In the genomic region with DNA sequence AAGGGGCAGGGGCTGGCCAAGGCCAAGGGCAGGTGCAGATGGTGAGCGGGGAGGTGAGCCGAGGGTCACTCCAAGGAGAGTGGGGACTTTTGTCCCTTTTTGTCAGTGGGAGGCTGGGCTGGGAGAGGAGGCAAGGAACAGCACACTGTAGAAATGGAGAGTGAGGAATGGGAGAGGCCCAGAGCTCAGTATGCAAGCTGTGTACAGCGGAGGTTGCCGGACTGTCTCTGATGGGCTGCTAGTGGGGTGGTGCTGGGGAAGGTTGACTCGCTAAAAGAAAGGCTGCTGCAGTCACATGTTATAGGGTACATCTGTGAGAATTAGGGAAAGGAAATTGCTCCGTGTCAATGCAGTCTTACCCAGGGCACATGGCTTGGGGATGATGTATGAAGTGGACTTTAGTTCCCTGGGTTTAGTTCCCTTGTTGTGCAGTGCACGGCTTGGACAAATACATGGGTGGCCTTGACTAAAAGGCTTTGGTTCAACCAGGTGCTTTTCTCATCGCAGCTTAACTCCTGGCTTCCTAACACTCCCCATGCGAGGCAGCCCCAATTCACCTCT, we compare ENCODE assay signal across 20 cellular contexts.
"Had no signal": no experiment of that assay in that cellular context is flagged by ENCODE, and none has a peak within 500 bp of the region (broad histone marks: within the 10 kb centered on the region; RNA-seq: fewer than 3 reads in every experiment).

No MANE protein-coding gene starts in this region.

- H3K27ac Mint-ChIP-seq: IgD-negative memory B cell had no signal

- H3K4me3 ChIP-seq: K562 had no signal

- H3K9ac ChIP-seq: KMS-11, SK-N-SH had no signal

- DNase-seq: Kasumi-1, MM.1S, NCI-H1092 treated with DMSO at 0.1 percent for 48 hours, NCI-H1436 treated with DMSO at 0.1 percent for 48 hours, NCI-H1694, NCI-H187 treated with DMSO at 0.1 percent for 48 hours, NCI-H2029 treated with DMSO at 0.1 percent for 48 hours, NCI-H345, NCI-H446 treated with DMSO at 0.1 percent for 48 hours, NCI-H510A treated with DMSO at 0.1 percent for 48 hours, NCI-H526, NCI-H82, PC-3, SHP77, SK-N-SH had no signal

- H3K4me2 ChIP-seq: KMS-11, SK-N-SH had no signal

- H3K27me3 Mint-ChIP-seq: IgD-negative memory B cell had no signal

- ATAC-seq: K562, Panc1, PC-3 had no signal

- FAIRE-seq: K562 had no signal

- H3K27ac ChIP-seq: KMS-11, RWPE1 had no signal
